In the genomic region with DNA sequence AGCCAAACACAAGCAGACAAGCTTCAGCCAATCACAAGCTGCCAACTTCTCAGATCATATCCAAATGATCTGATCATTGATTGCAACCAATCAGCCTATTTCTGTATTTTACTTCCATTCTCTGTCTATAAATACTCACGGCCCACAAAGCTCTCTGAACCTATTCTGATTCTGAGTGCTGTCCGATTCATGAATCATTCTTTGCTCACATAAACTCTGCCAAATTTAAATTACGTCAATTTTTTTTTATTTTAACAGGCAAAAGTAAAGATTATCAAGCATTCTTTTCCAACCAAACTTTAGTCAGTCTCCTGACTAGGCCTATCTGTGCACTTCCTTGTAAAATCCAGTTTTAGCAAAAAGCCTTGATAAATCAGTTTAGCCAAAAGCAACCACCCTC, we compare ENCODE assay signal across 17 cellular contexts.
"Had no signal": no experiment of that assay in that cellular context is flagged by ENCODE, and none has a peak within 500 bp of the region (broad histone marks: within the 10 kb centered on the region; RNA-seq: fewer than 3 reads in every experiment).

No MANE protein-coding gene starts in this region.

- H3K4me3 ChIP-seq: dorsolateral prefrontal cortex, ovary, upper lobe of right lung had no signal

- DNase-seq: activated CD4-positive, alpha-beta T cell treated with anti-CD3 and anti-CD28 coated beads, Interleukin-2, amount 50 U/mL, for 4 hours; activated naive CD4-positive, alpha-beta T cell treated with Interleukin-2 at 50 U/mL for 16 hours; dorsolateral prefrontal cortex; foreskin melanocyte; head of caudate nucleus; islet precursor cell; ovary; SK-N-SH; stimulated activated CD4-positive, alpha-beta T cell treated with anti-CD3 and anti-CD28 coated beads, Interleukin-4, amount 100 ng/mL, for 1 hour; upper lobe of right lung had no signal

- H3K36me3 Mint-ChIP-seq: WTC11 had no signal

- H3K27me3 ChIP-seq: ovary, upper lobe of right lung had no signal

- H3K4me3 Mint-ChIP-seq: activated T-helper 1 cell treated with anti-CD3 and anti-CD28 coated beads, Interleukin-12 subunit alpha, Interleukin-12 subunit beta, Interleukin-2, Interleukin-4 antibody, amounts not matched to agents 30 ng/mL and 10 ng/mL and 1 ng/mL, durations not matched to agents 14 hours and 24 hours and 36 hours; neural crest cell; stimulated activated naive CD8-positive, alpha-beta T cell treated with anti-CD3 and anti-CD28 coated beads, Interleukin-15, Interleukin-2, amounts not matched to agents 100 ng/mL and 50 ng/mL, for 24 hours; T-helper 1 cell treated with Interleukin-12 subunit alpha and Interleukin-12 subunit beta and Interleukin-4 antibody, amounts not matched to agents 30 μg/mL and 1 μg/mL, for 36 hours; WTC11 had no signal

- H3K9me3 ChIP-seq: ovary, SK-N-SH, upper lobe of right lung had no signal

- H3K27ac Mint-ChIP-seq: activated T-helper 1 cell treated with anti-CD3 and anti-CD28 coated beads, Interleukin-12 subunit alpha, Interleukin-12 subunit beta, Interleukin-2, Interleukin-4 antibody, amounts not matched to agents 30 ng/mL and 10 ng/mL and 1 ng/mL, durations not matched to agents 14 hours and 24 hours and 36 hours; stimulated activated naive CD8-positive, alpha-beta T cell treated with anti-CD3 and anti-CD28 coated beads, Interleukin-15, Interleukin-2, amounts not matched to agents 100 ng/mL and 50 ng/mL, for 24 hours; T-helper 1 cell treated with Interleukin-12 subunit alpha and Interleukin-12 subunit beta and Interleukin-4 antibody, amounts not matched to agents 30 μg/mL and 1 μg/mL, for 36 hours; WTC11 had no signal

- H3K27ac ChIP-seq: dorsolateral prefrontal cortex, ovary had no signal

- ATAC-seq: esophagus mucosa, left lobe of liver, upper lobe of right lung, WTC11 had no signal

- H3K9me3 Mint-ChIP-seq: activated T-helper 1 cell treated with anti-CD3 and anti-CD28 coated beads, Interleukin-12 subunit alpha, Interleukin-12 subunit beta, Interleukin-2, Interleukin-4 antibody, amounts not matched to agents 30 ng/mL and 10 ng/mL and 1 ng/mL, durations not matched to agents 14 hours and 24 hours and 36 hours; neural crest cell; stimulated activated naive CD8-positive, alpha-beta T cell treated with anti-CD3 and anti-CD28 coated beads, Interleukin-15, Interleukin-2, amounts not matched to agents 100 ng/mL and 50 ng/mL, for 24 hours; T-helper 1 cell treated with Interleukin-12 subunit alpha and Interleukin-12 subunit beta and Interleukin-4 antibody, amounts not matched to agents 30 μg/mL and 1 μg/mL, for 36 hours; WTC11 had no signal

- H3K36me3 ChIP-seq: ovary, upper lobe of right lung had no signal

- H3K27me3 Mint-ChIP-seq: stimulated activated naive CD8-positive, alpha-beta T cell treated with anti-CD3 and anti-CD28 coated beads, Interleukin-15, Interleukin-2, amounts not matched to agents 100 ng/mL and 50 ng/mL, for 24 hours had no signal
